Comparison of ENCODE assay signal across 1 cellular context in the genomic region with DNA sequence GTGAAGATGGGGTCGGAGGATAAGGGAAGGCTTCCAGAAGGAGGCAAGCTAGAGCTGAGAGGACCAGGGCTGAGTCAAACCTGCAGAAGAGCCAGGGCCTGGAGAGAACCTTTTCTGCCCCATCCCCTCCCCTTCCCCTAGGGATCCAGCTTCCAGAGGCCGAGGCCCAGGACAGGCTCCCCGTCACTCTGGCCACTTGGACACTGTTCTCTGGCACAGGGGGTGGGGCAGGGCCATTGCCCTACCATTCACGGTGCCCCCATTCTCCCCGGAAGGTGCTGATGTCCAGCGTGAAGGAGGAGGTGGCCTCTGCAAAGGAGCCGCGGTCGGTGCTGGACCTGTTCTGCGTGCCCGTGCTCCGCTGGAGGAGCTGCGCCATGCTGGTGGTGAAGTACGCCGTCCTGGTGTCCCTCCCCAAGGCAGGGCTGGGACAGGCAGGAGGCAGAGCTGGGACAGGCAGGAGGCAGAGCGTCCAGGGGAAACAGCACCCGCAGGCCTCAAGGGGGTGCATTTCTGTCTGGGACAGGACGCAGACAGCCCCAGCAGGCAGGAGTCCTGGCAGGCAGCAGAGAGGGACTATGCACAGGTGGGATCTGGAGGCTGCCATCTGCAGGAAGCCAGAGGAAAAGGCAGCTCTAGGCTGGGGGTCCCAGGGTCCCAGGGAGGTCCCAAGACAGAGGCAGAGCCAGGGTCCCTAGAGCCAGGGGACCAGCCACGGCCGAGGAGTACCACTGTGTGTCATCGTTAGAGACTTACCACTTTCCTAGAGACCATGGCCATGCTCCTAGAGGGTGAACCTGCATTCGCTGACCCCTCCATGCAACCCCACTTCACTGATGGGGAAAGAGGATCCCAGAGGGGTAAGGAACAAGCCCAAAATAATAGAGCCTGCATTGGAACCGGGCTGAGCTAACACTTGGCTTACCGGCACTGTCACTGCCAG.
A peak's percentile ranks its signal among the peaks of the same experiment; 100 is the strongest.
TF ChIP-seq lines count a peak whose summit lies in the region.

No MANE protein-coding gene starts in this region.

TF ChIP-seq in K562, 482 proteins besides CTCF, POLR2A, EP300 and RAD21:
- TF ChIP-seq EHMT2 (IDR thresholded peaks at IDR 0.05) = no peak
- TF ChIP-seq, protein P1, sequence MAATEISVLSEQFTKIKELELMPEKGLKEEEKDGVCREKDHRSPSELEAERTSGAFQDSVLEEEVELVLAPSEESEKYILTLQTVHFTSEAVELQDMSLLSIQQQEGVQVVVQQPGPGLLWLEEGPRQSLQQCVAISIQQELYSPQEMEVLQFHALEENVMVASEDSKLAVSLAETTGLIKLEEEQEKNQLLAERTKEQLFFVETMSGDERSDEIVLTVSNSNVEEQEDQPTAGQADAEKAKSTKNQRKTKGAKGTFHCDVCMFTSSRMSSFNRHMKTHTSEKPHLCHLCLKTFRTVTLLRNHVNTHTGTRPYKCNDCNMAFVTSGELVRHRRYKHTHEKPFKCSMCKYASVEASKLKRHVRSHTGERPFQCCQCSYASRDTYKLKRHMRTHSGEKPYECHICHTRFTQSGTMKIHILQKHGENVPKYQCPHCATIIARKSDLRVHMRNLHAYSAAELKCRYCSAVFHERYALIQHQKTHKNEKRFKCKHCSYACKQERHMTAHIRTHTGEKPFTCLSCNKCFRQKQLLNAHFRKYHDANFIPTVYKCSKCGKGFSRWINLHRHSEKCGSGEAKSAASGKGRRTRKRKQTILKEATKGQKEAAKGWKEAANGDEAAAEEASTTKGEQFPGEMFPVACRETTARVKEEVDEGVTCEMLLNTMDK (IDR thresholded peaks at IDR 0.05; ENCODE audit: borderline replicate concordance, insufficient read depth, low read depth, low read length, poor library complexity, severe bottlenecking) = peak; percentile 56
- TF ChIP-seq POLR2AphosphoS2 (IDR thresholded peaks at IDR 0.05; ENCODE audit: low read length) = no peak
- TF ChIP-seq ZFP36 (IDR thresholded peaks at IDR 0.05; ENCODE audit: low read depth, low read length, partially characterized antibody) = peak; percentile 36
- TF ChIP-seq ZBTB7A (IDR thresholded peaks at IDR 0.05; ENCODE audit: borderline replicate concordance, control insufficient read depth, low read depth, low read length) = peak; percentile 69; the same call in 1 of the 2 replicates
- TF ChIP-seq HOMEZ (CRISPR knock-in tag; IDR thresholded peaks at IDR 0.05) = 0 out of 2 replicates have a peak, but pooled peaks have one; percentile 30
